14 cellular contexts compared by ENCODE assay signal in genomic region chr15:85837881-85838280, GRCh38.
"Had no signal": no experiment of that assay in that cellular context is flagged by ENCODE, and none has a peak within 500 bp of the region (broad histone marks: within the 10 kb centered on the region; RNA-seq: fewer than 3 reads in every experiment).

No MANE protein-coding gene starts in this region.

- H3K36me3 ChIP-seq: heart right ventricle had no signal

- H3K9me3 ChIP-seq: heart right ventricle had no signal

- H3K27ac ChIP-seq: heart right ventricle, SK-N-MC had no signal

- DNase-seq: activated CD4-positive, alpha-beta T cell treated with anti-CD3 and anti-CD28 coated beads, Interleukin-2, amount 50 U/mL, for 4 hours; activated effector memory CD4-positive, alpha-beta T cell treated with anti-CD3 and anti-CD28 coated beads, Interleukin-2, amount 50 U/mL, for 16 hours; activated naive CD8-positive, alpha-beta T cell treated with anti-CD3 and anti-CD28 coated beads, Interleukin-2, amount 10 ng/mL, durations not matched to agents 7 days and 5 days; activated T-cell treated with anti-CD3 and anti-CD28 coated beads, Interleukin-2, amount 50 U/mL, for 4 hours; anterior cingulate cortex; heart right ventricle; islet precursor cell; left ventricle myocardium superior; mesenchymal stem cell; right cardiac atrium; T-helper 1 cell; trophoblast cell had no signal

- H3K4me3 ChIP-seq: heart right ventricle, SK-N-MC had no signal

- ATAC-seq: activated T-cell treated with anti-CD3 and anti-CD28 coated beads, Interleukin-2, amount 50 U/mL, for 4 hours; left ventricle myocardium superior; right cardiac atrium; stimulated activated effector memory CD8-positive, alpha-beta T cell treated with anti-CD3 and anti-CD28 coated beads, Interleukin-12 subunit alpha, Interleukin-12 subunit beta, amount 100 ng/mL, for 72 hours had no signal
